ENCODE assay signal across 1 cellular context in the genomic region with DNA sequence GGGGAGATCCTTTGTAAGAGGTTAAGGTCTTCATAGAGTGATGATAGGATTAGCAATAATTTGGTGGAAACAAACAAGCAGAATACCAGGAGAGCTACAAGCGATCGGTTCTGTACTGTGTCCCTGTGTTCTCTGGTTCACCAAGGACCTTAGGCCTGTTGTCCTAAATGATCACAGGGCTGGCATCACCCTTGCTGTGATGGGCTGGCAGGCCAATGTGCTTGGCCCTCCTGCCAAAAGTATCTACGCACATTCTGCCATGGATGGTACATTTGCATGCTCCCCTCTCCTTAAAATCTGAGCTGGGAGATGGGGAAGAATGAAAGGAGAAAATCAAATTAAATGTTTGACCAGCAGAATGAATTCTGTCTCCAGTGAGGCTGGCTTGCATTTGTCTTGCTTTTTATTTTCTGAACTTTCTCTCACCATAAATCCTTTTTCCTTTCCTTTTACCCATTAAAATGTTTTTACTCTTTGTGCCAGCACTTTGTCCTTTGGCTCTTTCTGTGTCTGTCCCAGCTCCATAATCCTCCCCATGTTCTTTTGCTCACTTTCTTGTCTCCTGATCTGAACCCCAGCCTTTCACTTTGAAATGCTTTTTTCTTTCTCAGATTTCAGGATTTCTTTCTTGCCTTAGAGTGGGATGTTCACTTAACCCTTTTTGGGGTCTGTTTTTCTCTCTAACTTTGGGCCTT.
TF ChIP-seq lines count a peak whose summit lies in the region.

No MANE protein-coding gene starts in this region.

TF ChIP-seq in IMR-90, 13 proteins besides CTCF, POLR2A, EP300 and RAD21 (continued from another document):
- TF ChIP-seq, protein P1, sequence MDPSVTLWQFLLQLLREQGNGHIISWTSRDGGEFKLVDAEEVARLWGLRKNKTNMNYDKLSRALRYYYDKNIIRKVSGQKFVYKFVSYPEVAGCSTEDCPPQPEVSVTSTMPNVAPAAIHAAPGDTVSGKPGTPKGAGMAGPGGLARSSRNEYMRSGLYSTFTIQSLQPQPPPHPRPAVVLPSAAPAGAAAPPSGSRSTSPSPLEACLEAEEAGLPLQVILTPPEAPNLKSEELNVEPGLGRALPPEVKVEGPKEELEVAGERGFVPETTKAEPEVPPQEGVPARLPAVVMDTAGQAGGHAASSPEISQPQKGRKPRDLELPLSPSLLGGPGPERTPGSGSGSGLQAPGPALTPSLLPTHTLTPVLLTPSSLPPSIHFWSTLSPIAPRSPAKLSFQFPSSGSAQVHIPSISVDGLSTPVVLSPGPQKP (IDR thresholded peaks at IDR 0.05; ENCODE audit: borderline replicate concordance, low read depth, low read length): no peak
- TF ChIP-seq, protein P2, sequence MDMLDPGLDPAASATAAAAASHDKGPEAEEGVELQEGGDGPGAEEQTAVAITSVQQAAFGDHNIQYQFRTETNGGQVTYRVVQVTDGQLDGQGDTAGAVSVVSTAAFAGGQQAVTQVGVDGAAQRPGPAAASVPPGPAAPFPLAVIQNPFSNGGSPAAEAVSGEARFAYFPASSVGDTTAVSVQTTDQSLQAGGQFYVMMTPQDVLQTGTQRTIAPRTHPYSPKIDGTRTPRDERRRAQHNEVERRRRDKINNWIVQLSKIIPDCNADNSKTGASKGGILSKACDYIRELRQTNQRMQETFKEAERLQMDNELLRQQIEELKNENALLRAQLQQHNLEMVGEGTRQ (IDR thresholded peaks at IDR 0.05; ENCODE audit: low read depth, low read length): no peak
- TF ChIP-seq MAZ (IDR thresholded peaks at IDR 0.05; ENCODE audit: borderline replicate concordance, low read depth, low read length) (no peak), NFE2L2 (IDR thresholded peaks at IDR 0.05; ENCODE audit: low read depth, low read length) (no peak), RCOR1 (IDR thresholded peaks at IDR 0.05; ENCODE audit: insufficient replicate concordance, low read length) (no peak), MAFK (IDR thresholded peaks at IDR 0.05; ENCODE audit: low read depth, low read length) (no peak), FOS (IDR thresholded peaks at IDR 0.05; ENCODE audit: low read depth, low read length) (no peak), CHD1 (IDR thresholded peaks at IDR 0.05; ENCODE audit: low read depth, low read length) (no peak), RFX5 (IDR thresholded peaks at IDR 0.05; ENCODE audit: low read depth, low read length) (no peak), BHLHE40 (IDR thresholded peaks at IDR 0.05; ENCODE audit: low read depth, low read length) (no peak), CEBPB (IDR thresholded peaks at IDR 0.05; ENCODE audit: low read depth, low read length) (no peak), SMC3 (IDR thresholded peaks at IDR 0.05; ENCODE audit: low read depth, low read length) (no peak)
